In genomic region chr12:50401383-50402155, GRCh38 we compare ENCODE assay signal across 8 cellular contexts. TPM values are rescaled to one million over a fixed set of nuclear protein-coding genes. Genes with fewer than 3 reads are reported as not detected.
DNase-seq lines count a peak whose midpoint lies in the region; ATAC-seq, FAIRE-seq and TF ChIP-seq lines count a peak whose summit lies in the region.

No MANE protein-coding gene starts in this region.

- CTCF ChIA-PET in activated naive CD4-positive, alpha-beta T cell treated with anti-CD3 and anti-CD28 coated beads, Interleukin-2, amount 10 ng/mL, durations not matched to agents 7 days and 5 days (lab: Charles Lee): no interaction called here
- CTCF ChIA-PET in GM12878 (lab: Yijun Ruan, JAX): interaction anchor here (0.9 to 1.6 kb wide), 4 partner anchors 12 to 316 kb away, joined by 3 to 6 read pairs (median 4); partner anchors contain the start of genes COX14 and SMARCD1

- TSS peak; percentile 68 for BruUV-seq in GM12878 (replicated peaks; lab: Mats Ljungman, UMichigan)

- in situ Hi-C loops in GM12878 (cut with MboI): no loop called here

- peak overlapping the region; percentile 68 for H3K4me2 ChIP-seq in GM12878 (ENCODE audit: control insufficient read depth, insufficient read depth)

- H3K36me3 Mint-ChIP-seq in activated naive CD4-positive, alpha-beta T cell treated with anti-CD3 and anti-CD28 coated beads, Interleukin-2, amount 10 ng/mL, durations not matched to agents 7 days and 5 days: peaks cover 9% of the 10 kb centered on the region

- no peaks in the 10 kb centered on the region for H3K36me3 ChIP-seq in GM12878 (ENCODE audit: control insufficient read depth in 2 of 2, insufficient read depth in 2 of 2, low read length in 1 of 2)
- H3K36me3 ChIP-seq in sigmoid colon: no peaks in the 10 kb centered on the region

- no peaks in the 10 kb centered on the region for H3K9me3 Mint-ChIP-seq in activated naive CD4-positive, alpha-beta T cell treated with anti-CD3 and anti-CD28 coated beads, Interleukin-2, amount 10 ng/mL, durations not matched to agents 7 days and 5 days

- peak overlapping the region; percentile 95 for H3K27ac Mint-ChIP-seq in activated naive CD4-positive, alpha-beta T cell treated with anti-CD3 and anti-CD28 coated beads, Interleukin-2, amount 10 ng/mL, durations not matched to agents 7 days and 5 days

- H3K27me3 ChIP-seq in GM12878 (replicated peaks in 1 of 2; ENCODE audit: control insufficient read depth in 2 of 2, insufficient read depth in 2 of 2, low read length in 1 of 2): no peaks in the 10 kb centered on the region
- no peaks in the 10 kb centered on the region for H3K27me3 ChIP-seq in sigmoid colon

- H4K20me1 ChIP-seq in GM12878 (ENCODE audit: control insufficient read depth, insufficient read depth): peaks cover 4% of the 10 kb centered on the region; the same call in 1 of the 2 replicates

- 1% methylated on average over 29 of the region's 29 CpGs for WGBS in GM12878 (ENCODE audit: insufficient coverage, insufficient replicate concordance, low lambda C conversion rate, missing lambda C conversion rate)
- WGBS in sigmoid colon, 2 donors: 1 to 2% methylated on average over 29 of the region's 29 CpGs

- RAD21 ChIA-PET in GM12878 (lab: Charles Lee; ENCODE audit: unreplicated experiment): interaction anchor here (1.4 to 2.4 kb wide), 3 partner anchors 179 to 189 kb away, joined by 3 to 11 read pairs (median 8); no protein-coding TSS in a partner anchor

- intact Hi-C loops in GM12878 (cut with micrococcal nuclease; ENCODE audit: unreplicated experiment) (loop anchor here (10.0 kb wide), 1 partner anchor 327 kb away; no protein-coding TSS in a partner anchor), sigmoid colon (cut with DNase I) (loop anchor here (5.0 kb wide), 2 partner anchors 119 to 179 kb away; partner anchors contain the start of gene LIMA1)

- H3K4me3 ChIP-seq in GM12878: peak overlapping the region; percentile 76
- peak overlapping the region; percentile 96 for H3K4me3 ChIP-seq in iPS-11a (ENCODE audit: low read depth, low read length)
- H3K4me3 ChIP-seq in sigmoid colon: peak overlapping the region; percentile 75 to 87 (median 82)

- H3K27ac ChIP-seq in GM12878 (ENCODE audit: control insufficient read depth, insufficient read depth) (peak overlapping the region; percentile 82), sigmoid colon (peak overlapping the region; percentile 87 to 98 (median 96))

- peak overlapping the region; percentile 99 for H3K4me3 Mint-ChIP-seq in activated naive CD4-positive, alpha-beta T cell treated with anti-CD3 and anti-CD28 coated beads, Interleukin-2, amount 10 ng/mL, durations not matched to agents 7 days and 5 days

- no peak for TF ChIP-seq RAD21 in GM12878 (IDR thresholded peaks at IDR 0.05; ENCODE audit: insufficient read depth, low read depth, low read length)

- peak overlapping the region; percentile 93 for H2AFZ ChIP-seq in GM12878 (ENCODE audit: control insufficient read depth, low read depth, low read length)

- peak overlapping the region; percentile 88 for H3K9ac ChIP-seq in GM12878 (ENCODE audit: control insufficient read depth, insufficient read depth, low read length)

- SMC1A ChIA-PET in GM12878 (lab: Charles Lee; ENCODE audit: uncharacterized antibody, unreplicated experiment): interaction anchor here (0.6 to 2.1 kb wide), 7 partner anchors 12 to 301 kb away, joined by 3 to 6 read pairs (median 4); no protein-coding TSS in a partner anchor

- POLR2A ChIA-PET in GM12878 (lab: Charles Lee): interaction anchor here (0.5 to 1.0 kb wide), 3 partner anchors 178 to 1144 kb away, joined by 3 read pairs; no protein-coding TSS in a partner anchor

- ATAC-seq in GM12878 (peak; percentile 10; the same call in 2 of the 3 replicates), GM21367 (IDR thresholded peaks at IDR 0.05; ENCODE audit: unreplicated experiment) (no peak), GM18870 (IDR thresholded peaks at IDR 0.05; ENCODE audit: unreplicated experiment) (no peak)

- H3K27me3 Mint-ChIP-seq in activated naive CD4-positive, alpha-beta T cell treated with anti-CD3 and anti-CD28 coated beads, Interleukin-2, amount 10 ng/mL, durations not matched to agents 7 days and 5 days: peaks cover 8% of the 10 kb centered on the region

- no peak for DNase-seq in activated naive CD4-positive, alpha-beta T cell treated with anti-CD3 and anti-CD28 coated beads, Interleukin-2, amount 10 ng/mL, durations not matched to agents 7 days and 5 days
- no peak for DNase-seq in activated naive CD4-positive, alpha-beta T cell treated with anti-CD3 and anti-CD28 coated beads, Interleukin-2, amount 50 U/mL, for 16 hours
- peak; percentile 36 for DNase-seq in M059J (ENCODE audit: low read depth)
- DNase-seq in GM12878 (ENCODE audit: low read depth, low spot score): no peak
- DNase-seq in sigmoid colon: peak; percentile 67

- no peak for TF ChIP-seq CTCF in GM12878 (IDR thresholded peaks at IDR 0.05 in 2 of 3, conservative IDR thresholded peaks at IDR 0.05 in 1 of 3; ENCODE audit: control insufficient read depth in 2 of 3, extremely low read depth in 1 of 3, insufficient read depth in 1 of 3, low read depth in 3 of 3, low read length in 3 of 3)
- TF ChIP-seq CTCF in sigmoid colon (IDR thresholded peaks at IDR 0.05): no peak

- no peak for FAIRE-seq in GM12878 (lab: Jason Lieb, UNC)

- no peaks in the 10 kb centered on the region for H3K4me1 ChIP-seq in GM12878 (ENCODE audit: control insufficient read depth, insufficient read depth, low read length)
- peaks cover 0 to 47% (median 34%) of the 10 kb centered on the region in 4 donors for H3K4me1 ChIP-seq in sigmoid colon

- H3K79me2 ChIP-seq in GM12878 (ENCODE audit: control insufficient read depth, insufficient read depth, low read length): peaks cover 58% of the 10 kb centered on the region

- peaks cover 36% of the 10 kb centered on the region for H3K4me1 Mint-ChIP-seq in activated naive CD4-positive, alpha-beta T cell treated with anti-CD3 and anti-CD28 coated beads, Interleukin-2, amount 10 ng/mL, durations not matched to agents 7 days and 5 days

- H3K9me3 ChIP-seq in GM12878 (replicated peaks; ENCODE audit: control insufficient read depth, insufficient read depth, low read length) (no peaks in the 10 kb centered on the region), sigmoid colon (no peaks in the 10 kb centered on the region)

- TF ChIP-seq POLR2A in GM12878 (IDR thresholded peaks at IDR 0.05; ENCODE audit: low read depth, low read length): no peak
- no peak for TF ChIP-seq POLR2A in sigmoid colon (IDR thresholded peaks at IDR 0.05)

- TF ChIP-seq EP300 in GM12878 (IDR thresholded peaks at IDR 0.05; ENCODE audit: borderline replicate concordance in 1 of 2, control insufficient read depth in 1 of 2, low read depth in 2 of 2, low read length in 2 of 2) (no peak), sigmoid colon (IDR thresholded peaks at IDR 0.05) (peak in 1 of 4 donors; percentile 31)

TF ChIP-seq in GM12878, 131 proteins besides CTCF, POLR2A, EP300 and RAD21 (continues in another document):
- TF ChIP-seq IKZF2 (IDR thresholded peaks at IDR 0.05) (0 out of 4 replicates have a peak, but pooled peaks of 1 of the 2 experiments have one; percentile 3), GATAD2B (conservative IDR thresholded peaks at IDR 0.05; ENCODE audit: low read depth) (0 out of 2 replicates have a peak, but pooled peaks have one; percentile 2), CHD4 (IDR thresholded peaks at IDR 0.05) (no peak), RCOR1 (conservative IDR thresholded peaks at IDR 0.05; ENCODE audit: low read depth, low read length) (no peak), ESRRA (IDR thresholded peaks at IDR 0.05; ENCODE audit: low read length) (no peak), RB1 (IDR thresholded peaks at IDR 0.05; ENCODE audit: borderline replicate concordance) (no peak), POLR2AphosphoS2 (IDR thresholded peaks at IDR 0.05; ENCODE audit: low read depth, low read length) (no peak)

RNA-seq across cellular contexts. Expression of gene LARP4, which starts 0.9 kb away (rescaled TPM):
- total RNA-seq in M059J (2014; rRNA removed; shearing (Covaris generic)): 20.4 and 21.1 TPM in 2 replicates
- 53.9 and 56.5 TPM in 2 replicates for total RNA-seq in GM12878 (2013; cell fraction: nucleolus; rRNA removed)
- total RNA-seq in GM12878 (2014; rRNA removed): 28.3 and 29.9 TPM in 2 replicates
- 40.4 and 41.2 TPM in 2 replicates for total RNA-seq in GM12878 (2014; rRNA removed; fragmentation: Illumina TruSeq; extraction: Trizol)
- total RNA-seq in GM12878 (2021): 55.8 and 56.2 TPM in 2 replicates
- 7.1 TPM for polyA plus RNA-seq in GM12878 (2011; ENCODE audit: low read depth)
- 29.9 and 38.5 TPM in 2 replicates for polyA plus RNA-seq in GM12878 (2011; rRNA removed)
- 13.9 and 14.5 TPM in 2 replicates for polyA plus RNA-seq in GM12878 (2011; cell fraction: cytosol; rRNA removed)
- 18.4 and 22.3 TPM in 2 replicates for polyA plus RNA-seq in GM12878 (2011; cell fraction: nucleus; rRNA removed)
- polyA plus RNA-seq in GM12878 (2012): 9.2 and 10.7 TPM in 2 replicates
- polyA plus RNA-seq in GM12878 (2014; fragmentation: Illumina TruSeq; extraction: Trizol): 51.2 and 52.0 TPM in 2 replicates
- 10 to 100 TPM; 24.1 to 26.6 TPM for polyA plus RNA-seq in GM12878 (2014; fragmentation: Nextera tagmentation; extraction: Ambion mirVana)
- 25.0 and 26.5 TPM in 2 replicates for polyA plus RNA-seq in GM12878 (2014; rRNA removed)
- 10 to 100 TPM; 65.4 to 72.6 TPM for polyA plus RNA-seq in GM12878 (2016; fragmentation: Nextera tagmentation; extraction: Ambion mirVana)
- polyA minus RNA-seq in GM12878 (2011; rRNA and poly(A)+ RNA removed): 25.9 and 43.2 TPM in 2 replicates
- polyA minus RNA-seq in GM12878 (2011; cell fraction: cytosol; rRNA and poly(A)+ RNA removed): 23.6 and 28.5 TPM in 2 replicates
- polyA minus RNA-seq in GM12878 (2011; cell fraction: nucleus; rRNA and poly(A)+ RNA removed): 10.8 and 16.3 TPM in 2 replicates
- 10 to 100 TPM; 51.9 to 78.4 (median 59.3) TPM for total RNA-seq in sigmoid colon
- 10 to 100 TPM in 1 of 3 donors, 1 to 10 TPM in 2; 4.9 to 13.4 (median 8.4) TPM for polyA plus RNA-seq in sigmoid colon

RNA-seq across cellular contexts. Expression of gene FAM186A, which starts 5.2 kb away (rescaled TPM):
- not detected in 2 replicates for total RNA-seq in M059J (2014; rRNA removed; shearing (Covaris generic))
- total RNA-seq in GM12878 (2013; cell fraction: nucleolus; rRNA removed): not detected in 2 replicates
- not detected in 2 replicates for total RNA-seq in GM12878 (2014; rRNA removed)
- not detected in 2 replicates for total RNA-seq in GM12878 (2014; rRNA removed; fragmentation: Illumina TruSeq; extraction: Trizol)
- total RNA-seq in GM12878 (2021): not detected in 2 replicates
- not detected for polyA plus RNA-seq in GM12878 (2011; ENCODE audit: low read depth)
- polyA plus RNA-seq in GM12878 (2011; rRNA removed): not detected in 2 replicates
- polyA plus RNA-seq in GM12878 (2011; cell fraction: cytosol; rRNA removed): not detected in 2 replicates
- polyA plus RNA-seq in GM12878 (2011; cell fraction: nucleus; rRNA removed): not detected in 2 replicates
- 0.10 and 0.14 TPM in 2 replicates for polyA plus RNA-seq in GM12878 (2012)
- not detected in 2 replicates for polyA plus RNA-seq in GM12878 (2014; fragmentation: Illumina TruSeq; extraction: Trizol)
- polyA plus RNA-seq in GM12878 (2014; fragmentation: Nextera tagmentation; extraction: Ambion mirVana): under 1 TPM; 0.04 to 0.06 TPM
- polyA plus RNA-seq in GM12878 (2014; rRNA removed): not detected in 2 replicates
- polyA plus RNA-seq in GM12878 (2016; fragmentation: Nextera tagmentation; extraction: Ambion mirVana): under 1 TPM; 0.11 TPM
- polyA minus RNA-seq in GM12878 (2011; rRNA and poly(A)+ RNA removed): not detected in 2 replicates
- not detected in 2 replicates for polyA minus RNA-seq in GM12878 (2011; cell fraction: cytosol; rRNA and poly(A)+ RNA removed)
- polyA minus RNA-seq in GM12878 (2011; cell fraction: nucleus; rRNA and poly(A)+ RNA removed): not detected in 2 replicates
- not detected for total RNA-seq in sigmoid colon
- not detected for polyA plus RNA-seq in sigmoid colon

Comparison
In these comparisons a context has a peak if more than half of its experiments do, and no peak if none do; other contexts are left out.
1. DNase-seq: peak in M059J (single experiment) and sigmoid colon (single experiment); none in activated naive CD4-positive, alpha-beta T cell treated with anti-CD3 and anti-CD28 coated beads, Interleukin-2, amount 10 ng/mL, durations not matched to agents 7 days and 5 days (single experiment), activated naive CD4-positive, alpha-beta T cell treated with anti-CD3 and anti-CD28 coated beads, Interleukin-2, amount 50 U/mL, for 16 hours (single experiment) and GM12878 (single experiment).
2. Peak in every context shown above with its lines, with median percentiles within 50 percentile points of each other: H3K4me3 ChIP-seq.